ENCODE assay signal across 1 cellular context in the genomic region with DNA sequence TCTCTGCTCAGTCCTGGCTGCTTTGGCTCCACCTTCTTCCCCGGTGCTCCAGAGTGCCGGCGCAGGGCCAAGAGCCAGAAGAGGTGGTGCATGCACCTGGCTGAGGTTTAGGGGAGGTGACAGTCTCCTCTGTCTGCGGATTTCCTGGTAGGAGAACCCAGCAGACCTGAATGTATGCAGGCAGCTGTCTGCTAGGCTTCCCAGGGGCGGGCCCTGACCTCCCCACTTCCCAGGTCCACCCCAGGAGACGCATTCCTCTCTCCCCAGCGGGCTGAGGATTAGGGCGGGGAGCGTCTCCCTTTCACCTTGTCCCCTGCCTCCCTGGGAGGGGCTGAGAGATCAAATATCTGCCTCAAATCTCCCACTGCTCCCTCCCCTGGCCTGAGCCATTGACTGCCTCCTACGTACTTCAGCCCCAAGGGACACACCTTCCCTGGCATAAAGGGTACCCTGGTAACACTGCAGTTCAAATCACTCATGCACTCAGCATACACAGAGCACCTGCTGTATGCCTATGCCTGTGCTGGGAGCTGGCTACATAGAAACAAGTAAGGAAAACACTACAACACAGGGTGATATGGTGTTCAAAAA.
TF ChIP-seq lines count a peak whose summit lies in the region.

No MANE protein-coding gene starts in this region.

TF ChIP-seq in HEK293, 187 proteins besides CTCF, POLR2A, EP300 and RAD21 (continued from another document and continues in another):
- TF ChIP-seq ZNF350 (tag by site-specific recombination; IDR thresholded peaks at IDR 0.05) (no peak), INSM2 (tag by site-specific recombination; IDR thresholded peaks at IDR 0.05) (no peak), ZBTB48 (tag by site-specific recombination; IDR thresholded peaks at IDR 0.05) (peak; percentile 79), ZNF510 (tag by site-specific recombination; IDR thresholded peaks at IDR 0.05; ENCODE audit: insufficient replicate concordance) (no peak), ZXDB (tag by site-specific recombination; IDR thresholded peaks at IDR 0.05) (no peak), ZNF423 (tag by site-specific recombination; IDR thresholded peaks at IDR 0.05) (peak; percentile 64; the same call in 1 of the 2 replicates), ZNF629 (tag by site-specific recombination; IDR thresholded peaks at IDR 0.05) (0 out of 2 replicates have a peak, but pooled peaks have one; percentile 21), KLF1 (tag by site-specific recombination; IDR thresholded peaks at IDR 0.05) (peak; percentile 95), ZNF600 (tag by site-specific recombination; IDR thresholded peaks at IDR 0.05) (no peak), ZNF624 (tag by site-specific recombination; IDR thresholded peaks at IDR 0.05) (no peak), ZNF121 (tag by site-specific recombination; IDR thresholded peaks at IDR 0.05) (no peak), ZNF449 (tag by site-specific recombination; IDR thresholded peaks at IDR 0.05) (no peak), ZNF433 (tag by site-specific recombination; IDR thresholded peaks at IDR 0.05; ENCODE audit: low read depth) (no peak), ZFHX2 (tag by site-specific recombination; conservative IDR thresholded peaks at IDR 0.05) (peak; percentile 82), ZNF214 (tag by site-specific recombination; IDR thresholded peaks at IDR 0.05; ENCODE audit: borderline replicate concordance) (no peak), ZNF513 (tag by site-specific recombination; IDR thresholded peaks at IDR 0.05) (no peak), ZNF157 (tag by site-specific recombination; IDR thresholded peaks at IDR 0.05) (no peak), TRIM28 (IDR thresholded peaks at IDR 0.05; ENCODE audit: borderline replicate concordance, low read length) (no peak), BCL6B (tag by site-specific recombination; IDR thresholded peaks at IDR 0.05) (no peak), ZNF391 (tag by site-specific recombination; IDR thresholded peaks at IDR 0.05; ENCODE audit: borderline replicate concordance, low read depth) (no peak), ZNF292 (tag by site-specific recombination; IDR thresholded peaks at IDR 0.05; ENCODE audit: borderline replicate concordance, low read depth) (no peak), KLF17 (tag by site-specific recombination; IDR thresholded peaks at IDR 0.05) (peak; percentile 90), ZNF791 (tag by site-specific recombination; IDR thresholded peaks at IDR 0.05) (no peak), ZNF18 (tag by site-specific recombination; IDR thresholded peaks at IDR 0.05) (no peak), HOXA7 (CRISPR knock-in tag; IDR thresholded peaks at IDR 0.05; ENCODE audit: borderline replicate concordance) (no peak), HOXD13 (CRISPR knock-in tag; IDR thresholded peaks at IDR 0.05; ENCODE audit: borderline replicate concordance) (no peak), ZIC2 (tag by site-specific recombination; IDR thresholded peaks at IDR 0.05) (peak; percentile 95), GLIS1 (tag by site-specific recombination; IDR thresholded peaks at IDR 0.05) (peak; percentile 100), ZNF664 (tag by site-specific recombination; IDR thresholded peaks at IDR 0.05) (no peak), ZNF560 (tag by site-specific recombination; IDR thresholded peaks at IDR 0.05; ENCODE audit: borderline replicate concordance) (no peak), HOXC10 (CRISPR knock-in tag; IDR thresholded peaks at IDR 0.05) (no peak), ZNF114 (tag by site-specific recombination; IDR thresholded peaks at IDR 0.05) (no peak), ZNF776 (tag by site-specific recombination; IDR thresholded peaks at IDR 0.05; ENCODE audit: borderline replicate concordance) (no peak), ZNF266 (tag by site-specific recombination; IDR thresholded peaks at IDR 0.05; ENCODE audit: low read depth) (no peak), ZNF792 (tag by site-specific recombination; IDR thresholded peaks at IDR 0.05) (peak; percentile 83), ZNF701 (tag by site-specific recombination; IDR thresholded peaks at IDR 0.05) (no peak), ZNF404 (tag by site-specific recombination; IDR thresholded peaks at IDR 0.05) (no peak), ZNF473 (tag by site-specific recombination; IDR thresholded peaks at IDR 0.05) (no peak), ZNF670 (tag by site-specific recombination; IDR thresholded peaks at IDR 0.05; ENCODE audit: low read depth) (no peak)
- TF ChIP-seq, protein P1, sequence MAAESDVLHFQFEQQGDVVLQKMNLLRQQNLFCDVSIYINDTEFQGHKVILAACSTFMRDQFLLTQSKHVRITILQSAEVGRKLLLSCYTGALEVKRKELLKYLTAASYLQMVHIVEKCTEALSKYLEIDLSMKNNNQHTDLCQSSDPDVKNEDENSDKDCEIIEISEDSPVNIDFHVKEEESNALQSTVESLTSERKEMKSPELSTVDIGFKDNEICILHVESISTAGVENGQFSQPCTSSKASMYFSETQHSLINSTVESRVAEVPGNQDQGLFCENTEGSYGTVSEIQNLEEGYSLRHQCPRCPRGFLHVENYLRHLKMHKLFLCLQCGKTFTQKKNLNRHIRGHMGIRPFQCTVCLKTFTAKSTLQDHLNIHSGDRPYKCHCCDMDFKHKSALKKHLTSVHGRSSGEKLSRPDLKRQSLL (tag by site-specific recombination; IDR thresholded peaks at IDR 0.05) = no peak
- TF ChIP-seq, protein P2, sequence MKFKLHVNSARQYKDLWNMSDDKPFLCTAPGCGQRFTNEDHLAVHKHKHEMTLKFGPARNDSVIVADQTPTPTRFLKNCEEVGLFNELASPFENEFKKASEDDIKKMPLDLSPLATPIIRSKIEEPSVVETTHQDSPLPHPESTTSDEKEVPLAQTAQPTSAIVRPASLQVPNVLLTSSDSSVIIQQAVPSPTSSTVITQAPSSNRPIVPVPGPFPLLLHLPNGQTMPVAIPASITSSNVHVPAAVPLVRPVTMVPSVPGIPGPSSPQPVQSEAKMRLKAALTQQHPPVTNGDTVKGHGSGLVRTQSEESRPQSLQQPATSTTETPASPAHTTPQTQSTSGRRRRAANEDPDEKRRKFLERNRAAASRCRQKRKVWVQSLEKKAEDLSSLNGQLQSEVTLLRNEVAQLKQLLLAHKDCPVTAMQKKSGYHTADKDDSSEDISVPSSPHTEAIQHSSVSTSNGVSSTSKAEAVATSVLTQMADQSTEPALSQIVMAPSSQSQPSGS (tag by site-specific recombination; IDR thresholded peaks at IDR 0.05; ENCODE audit: low read depth) = no peak
- TF ChIP-seq, protein P3, sequence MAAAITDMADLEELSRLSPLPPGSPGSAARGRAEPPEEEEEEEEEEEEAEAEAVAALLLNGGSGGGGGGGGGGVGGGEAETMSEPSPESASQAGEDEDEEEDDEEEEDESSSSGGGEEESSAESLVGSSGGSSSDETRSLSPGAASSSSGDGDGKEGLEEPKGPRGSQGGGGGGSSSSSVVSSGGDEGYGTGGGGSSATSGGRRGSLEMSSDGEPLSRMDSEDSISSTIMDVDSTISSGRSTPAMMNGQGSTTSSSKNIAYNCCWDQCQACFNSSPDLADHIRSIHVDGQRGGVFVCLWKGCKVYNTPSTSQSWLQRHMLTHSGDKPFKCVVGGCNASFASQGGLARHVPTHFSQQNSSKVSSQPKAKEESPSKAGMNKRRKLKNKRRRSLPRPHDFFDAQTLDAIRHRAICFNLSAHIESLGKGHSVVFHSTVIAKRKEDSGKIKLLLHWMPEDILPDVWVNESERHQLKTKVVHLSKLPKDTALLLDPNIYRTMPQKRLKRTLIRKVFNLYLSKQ (tag by site-specific recombination; IDR thresholded peaks at IDR 0.05; ENCODE audit: borderline replicate concordance) = no peak
- TF ChIP-seq, protein P4, sequence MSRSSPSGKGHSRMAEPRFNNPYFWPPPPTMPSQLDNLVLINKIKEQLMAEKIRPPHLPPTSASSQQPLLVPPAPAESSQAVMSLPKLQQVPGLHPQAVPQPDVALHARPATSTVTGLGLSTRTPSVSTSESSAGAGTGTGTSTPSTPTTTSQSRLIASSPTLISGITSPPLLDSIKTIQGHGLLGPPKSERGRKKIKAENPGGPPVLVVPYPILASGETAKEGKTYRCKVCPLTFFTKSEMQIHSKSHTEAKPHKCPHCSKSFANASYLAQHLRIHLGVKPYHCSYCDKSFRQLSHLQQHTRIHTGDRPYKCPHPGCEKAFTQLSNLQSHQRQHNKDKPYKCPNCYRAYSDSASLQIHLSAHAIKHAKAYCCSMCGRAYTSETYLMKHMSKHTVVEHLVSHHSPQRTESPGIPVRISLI (tag by site-specific recombination; IDR thresholded peaks at IDR 0.05) = no peak
- TF ChIP-seq, protein P5, sequence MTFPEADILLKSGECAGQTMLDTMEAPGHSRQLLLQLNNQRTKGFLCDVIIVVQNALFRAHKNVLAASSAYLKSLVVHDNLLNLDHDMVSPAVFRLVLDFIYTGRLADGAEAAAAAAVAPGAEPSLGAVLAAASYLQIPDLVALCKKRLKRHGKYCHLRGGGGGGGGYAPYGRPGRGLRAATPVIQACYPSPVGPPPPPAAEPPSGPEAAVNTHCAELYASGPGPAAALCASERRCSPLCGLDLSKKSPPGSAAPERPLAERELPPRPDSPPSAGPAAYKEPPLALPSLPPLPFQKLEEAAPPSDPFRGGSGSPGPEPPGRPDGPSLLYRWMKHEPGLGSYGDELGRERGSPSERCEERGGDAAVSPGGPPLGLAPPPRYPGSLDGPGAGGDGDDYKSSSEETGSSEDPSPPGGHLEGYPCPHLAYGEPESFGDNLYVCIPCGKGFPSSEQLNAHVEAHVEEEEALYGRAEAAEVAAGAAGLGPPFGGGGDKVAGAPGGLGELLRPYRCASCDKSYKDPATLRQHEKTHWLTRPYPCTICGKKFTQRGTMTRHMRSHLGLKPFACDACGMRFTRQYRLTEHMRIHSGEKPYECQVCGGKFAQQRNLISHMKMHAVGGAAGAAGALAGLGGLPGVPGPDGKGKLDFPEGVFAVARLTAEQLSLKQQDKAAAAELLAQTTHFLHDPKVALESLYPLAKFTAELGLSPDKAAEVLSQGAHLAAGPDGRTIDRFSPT (tag by site-specific recombination; IDR thresholded peaks at IDR 0.05) = no peak
